ENCODE assay signal across 22 cellular contexts in genomic region chr14:51160871-51161270, GRCh38.
A peak's percentile ranks its signal among the peaks of the same experiment; 100 is the strongest.
DNase-seq lines count a peak whose midpoint lies in the region; ATAC-seq, FAIRE-seq and TF ChIP-seq lines count a peak whose summit lies in the region.
"Had no signal": no experiment of that assay in that cellular context is flagged by ENCODE, and none has a peak within 500 bp of the region (broad histone marks: within the 10 kb centered on the region; RNA-seq: fewer than 3 reads in every experiment).

No MANE protein-coding gene starts in this region.

- CTCF ChIA-PET in H1 (lab: Charles Lee; ENCODE audit: partially characterized antibody), result no interaction called here

- no peaks in the 10 kb centered on the region for H3K79me1 ChIP-seq in H1 (ENCODE audit: low read depth, low read length)

- H3K4me1 ChIP-seq in DOHH2 (ENCODE audit: control insufficient read depth, low read length) (peaks cover 18% of the 10 kb centered on the region), H1 (replicated peaks in 1 of 4; ENCODE audit: control insufficient read depth in 3 of 4, insufficient read depth in 4 of 4, low read length in 3 of 4) (peaks cover 0 to 3% (median 1%) of the 10 kb centered on the region in 4 experiments; a peak in 1 of 7 replicates), smooth muscle cell (ENCODE audit: low read depth) (no peaks in the 10 kb centered on the region)
- H3K4me1 ChIP-seq: A549; BLaER1 treated with 17β-estradiol and CSF1 and Interleukin-3, amounts not matched to agents 10 nM and 100 nM; SJCRH30 had no signal

- H3F3A ChIP-seq in DOHH2 (ENCODE audit: control insufficient read depth, insufficient read depth) (no peaks in the 10 kb centered on the region), smooth muscle cell (ENCODE audit: low read depth) (no peaks in the 10 kb centered on the region)

- no peaks in the 10 kb centered on the region for H3K79me2 ChIP-seq in DOHH2 (ENCODE audit: control insufficient read depth, low read length)
- H3K79me2 ChIP-seq in H1 (ENCODE audit: control insufficient read depth in 1 of 2, insufficient read depth in 2 of 2, low read length in 2 of 2), result no peaks in the 10 kb centered on the region
- no peaks in the 10 kb centered on the region for H3K79me2 ChIP-seq in smooth muscle cell (ENCODE audit: low read depth)

- no peak overlapping the region for H2BK20ac ChIP-seq in H1 (ENCODE audit: low read length)

- TF ChIP-seq POLR2A in GM18526 (IDR thresholded peaks at IDR 0.05; ENCODE audit: extremely low read depth, insufficient read length), result peak; percentile 17
- no peak for TF ChIP-seq POLR2A in H1 (IDR thresholded peaks at IDR 0.05; ENCODE audit: control extremely low read depth in 1 of 2, low read depth in 2 of 2, low read length in 2 of 2)

- no peak overlapping the region; the same call in 1 of the 2 replicates for H2BK12ac ChIP-seq in H1 (ENCODE audit: low read depth, low read length)

- POLR2A ChIA-PET in H1 (lab: Charles Lee; ENCODE audit: partially characterized antibody), result no interaction called here

- H3K4me2 ChIP-seq in DOHH2 (ENCODE audit: low read length) (0 out of 2 replicates have a peak overlapping the region, but pooled peaks have one; percentile 1), H1 (ENCODE audit: insufficient read depth in 1 of 2, low read depth in 2 of 2, low read length in 2 of 2) (no peak overlapping the region), smooth muscle cell (no peak overlapping the region)
- H3K4me2 ChIP-seq: A549; BLaER1 treated with 17β-estradiol and CSF1 and Interleukin-3, amounts not matched to agents 10 nM and 100 nM; KMS-11 had no signal

- no peak overlapping the region for H3K4ac ChIP-seq in H1 (replicated peaks; ENCODE audit: insufficient read length, low read depth, low read length)

- H4K5ac ChIP-seq in H1 (ENCODE audit: insufficient read length, low read depth, low read length), result no peak overlapping the region

- no peak overlapping the region for H2BK15ac ChIP-seq in H1 (ENCODE audit: low read length)

- no peaks in the 10 kb centered on the region for H3K9me2 ChIP-seq in DOHH2 (replicated peaks; ENCODE audit: control insufficient read depth, low read length)

- no peak overlapping the region for H3K23ac ChIP-seq in H1 (ENCODE audit: insufficient read length)

- no peak overlapping the region for H4K91ac ChIP-seq in H1 (replicated peaks; ENCODE audit: insufficient read length, low read length)

- TF ChIP-seq RAD21 in H1 (IDR thresholded peaks at IDR 0.05 in 1 of 2, conservative IDR thresholded peaks at IDR 0.05 in 1 of 2; ENCODE audit: low read depth in 2 of 2, low read length in 2 of 2), result no peak

- DNase-seq in H1 (ENCODE audit: low read depth in 1 of 2, low spot score in 2 of 2), result no peak
- no peak for DNase-seq in smooth muscle cell (lab: John Stamatoyannopoulos, UW; ENCODE audit: unreplicated experiment)
- no peak for DNase-seq in kidney tubule cell (ENCODE audit: low spot score)
- DNase-seq: Calu3; CD8-positive, alpha-beta T cell; GM23248; NCI-H1092 treated with DMSO at 0.1 percent for 48 hours; NCI-H146; NCI-H2029 treated with DMSO at 0.1 percent for 48 hours; NCI-H2171; NCI-H526; SJCRH30 had no signal

- H3K9me3 ChIP-seq in DOHH2 (ENCODE audit: control insufficient read depth, insufficient read depth, low read length) (no peaks in the 10 kb centered on the region), H1 (ENCODE audit: insufficient read depth in 2 of 2, low read depth in 1 of 2, low read length in 1 of 2) (no peaks in the 10 kb centered on the region), smooth muscle cell (replicated peaks; ENCODE audit: low read depth) (no peaks in the 10 kb centered on the region)
- H3K9me3 ChIP-seq: A549, SJCRH30 had no signal

- no peak overlapping the region for H3K27ac ChIP-seq in DOHH2 (ENCODE audit: low read depth, low read length)
- no peak overlapping the region for H3K27ac ChIP-seq in H1 (ENCODE audit: low read depth, low read length)
- H3K27ac ChIP-seq in smooth muscle cell (ENCODE audit: low read depth), result no peak overlapping the region
- H3K27ac ChIP-seq: A549; BLaER1 treated with 17β-estradiol and CSF1 and Interleukin-3, amounts not matched to agents 10 nM and 100 nM; GM23248; KMS-11; SJCRH30 had no signal

- H3K27me3 ChIP-seq in DOHH2 (ENCODE audit: control insufficient read depth, low read length), result no peaks in the 10 kb centered on the region
- no peaks in the 10 kb centered on the region for H3K27me3 ChIP-seq in H1 (replicated peaks in 1 of 4; ENCODE audit: control insufficient read depth in 3 of 4, extremely low read depth in 1 of 4, insufficient read depth in 3 of 4, low read length in 3 of 4)
- no peaks in the 10 kb centered on the region for H3K27me3 ChIP-seq in smooth muscle cell (ENCODE audit: low read depth)
- H3K27me3 ChIP-seq: BLaER1 treated with 17β-estradiol and CSF1 and Interleukin-3, amounts not matched to agents 10 nM and 100 nM; SJCRH30 had no signal

- H2AK5ac ChIP-seq in H1 (ENCODE audit: low read depth, low read length), result no peak overlapping the region

- no peak for FAIRE-seq in H1 (lab: Jason Lieb, UNC)
- FAIRE-seq: A549, HepG2 had no signal

- TF ChIP-seq CTCF in DOHH2 (IDR thresholded peaks at IDR 0.05; ENCODE audit: low read depth, low read length, poor library complexity, severe bottlenecking) (no peak), H1 (IDR thresholded peaks at IDR 0.05; ENCODE audit: control extremely low read depth in 1 of 3, insufficient read depth in 1 of 3, low read depth in 1 of 3, low read length in 3 of 3) (no peak), smooth muscle cell (IDR thresholded peaks at IDR 0.05; ENCODE audit: borderline replicate concordance, insufficient read depth, poor library complexity, severe bottlenecking) (no peak)

- H2AFZ ChIP-seq in H1 (ENCODE audit: low read length) (no peak overlapping the region), smooth muscle cell (ENCODE audit: low read depth) (no peak overlapping the region)
- H2AFZ ChIP-seq: GM23248 had no signal

- H3K4me3 ChIP-seq in DOHH2 (ENCODE audit: low read length), result no peak overlapping the region
- H3K4me3 ChIP-seq in H1 (ENCODE audit: extremely low read depth in 1 of 4, insufficient read depth in 2 of 4, low read depth in 3 of 4, low read length in 4 of 4), result no peak overlapping the region
- no peak overlapping the region for H3K4me3 ChIP-seq in smooth muscle cell
- H3K4me3 ChIP-seq: A549; BLaER1 treated with 17β-estradiol and CSF1 and Interleukin-3, amounts not matched to agents 10 nM and 100 nM; GM23248; SJCRH30 had no signal

- H2BK5ac ChIP-seq in H1 (ENCODE audit: low read depth, low read length), result no peak overlapping the region

- TF ChIP-seq EP300 in H1 (IDR thresholded peaks at IDR 0.05; ENCODE audit: borderline replicate concordance in 1 of 2, low read depth in 2 of 2, low read length in 2 of 2), result no peak

- peak; percentile 44 for ATAC-seq in HG02798 (IDR thresholded peaks at IDR 0.05; ENCODE audit: poor library complexity, unreplicated experiment)
- ATAC-seq in GM18870 (IDR thresholded peaks at IDR 0.05; ENCODE audit: unreplicated experiment), result no peak
- ATAC-seq: A549; CD8-positive, alpha-beta T cell; HCT116; HepG2; Panc1 had no signal

- H2BK120ac ChIP-seq in H1 (replicated peaks; ENCODE audit: low read depth, low read length), result peak overlapping the region; percentile 54

- no peaks in the 10 kb centered on the region for H4K20me1 ChIP-seq in DOHH2 (ENCODE audit: control insufficient read depth, insufficient read depth, low read depth, low read length)
- no peaks in the 10 kb centered on the region for H4K20me1 ChIP-seq in H1 (replicated peaks in 1 of 2; ENCODE audit: control insufficient read depth in 1 of 2, insufficient read depth in 2 of 2, low read length in 2 of 2)
- no peaks in the 10 kb centered on the region for H4K20me1 ChIP-seq in smooth muscle cell (ENCODE audit: low read depth)
- H4K20me1 ChIP-seq: BLaER1 treated with 17β-estradiol and CSF1 and Interleukin-3, amounts not matched to agents 10 nM and 100 nM had no signal

- no peaks in the 10 kb centered on the region for H3K23me2 ChIP-seq in H1 (ENCODE audit: low read depth, low read length)

- H3K36me3 ChIP-seq in DOHH2 (ENCODE audit: control insufficient read depth, low read length) (no peaks in the 10 kb centered on the region), H1 (ENCODE audit: control insufficient read depth in 2 of 4, insufficient read depth in 4 of 4, low read length in 3 of 4) (no peaks in the 10 kb centered on the region), smooth muscle cell (ENCODE audit: low read depth) (no peaks in the 10 kb centered on the region)
- H3K36me3 ChIP-seq: BLaER1 treated with 17β-estradiol and CSF1 and Interleukin-3, amounts not matched to agents 10 nM and 100 nM; SJCRH30 had no signal

- no peak overlapping the region for H3K18ac ChIP-seq in H1 (ENCODE audit: extremely low read depth, low read length)

- no peak overlapping the region for H3K9ac ChIP-seq in H1 (replicated peaks in 1 of 4; ENCODE audit: extremely low read depth in 1 of 4, low read depth in 3 of 4, low read length in 3 of 4)
- no peak overlapping the region for H3K9ac ChIP-seq in smooth muscle cell (ENCODE audit: low read depth)
- H3K9ac ChIP-seq: BLaER1 treated with 17β-estradiol and CSF1 and Interleukin-3, amounts not matched to agents 10 nM and 100 nM; GM23248; KMS-11 had no signal

- no peak overlapping the region for H4K8ac ChIP-seq in H1 (ENCODE audit: extremely low read depth, insufficient read depth, low read length)

- WGBS in H1 (ENCODE audit: extremely low coverage in 1 of 2, insufficient coverage in 1 of 2, insufficient read length in 1 of 2, insufficient replicate concordance in 2 of 2, low coverage in 1 of 2, low lambda C conversion rate in 2 of 2, missing lambda C conversion rate in 1 of 2), 2 experiments, result 63% methylated on average over 2 of the region's 2 CpGs; no CpG with 5 or more reads in 1 of the 2 experiments
- 62% methylated on average over 2 of the region's 2 CpGs for WGBS in smooth muscle cell (ENCODE audit: low lambda C conversion rate)

- no peak overlapping the region for H3K14ac ChIP-seq in H1 (ENCODE audit: insufficient read length)

- H3K56ac ChIP-seq in H1 (replicated peaks; ENCODE audit: insufficient read length, low read depth, low read length), result no peak overlapping the region

TF ChIP-seq in H1, 55 proteins besides CTCF, POLR2A, EP300 and RAD21 (continues in another document):
- TF ChIP-seq RNF2 (IDR thresholded peaks at IDR 0.05; ENCODE audit: borderline replicate concordance, low read depth, low read length, missing control alignments, poor library complexity, severe bottlenecking), result no peak
- TF ChIP-seq POLR2AphosphoS5 (IDR thresholded peaks at IDR 0.05; ENCODE audit: low read depth, low read length), result no peak
- no peak for TF ChIP-seq CTBP2 (IDR thresholded peaks at IDR 0.05; ENCODE audit: borderline replicate concordance, insufficient read depth, insufficient read length, low read length)
- TF ChIP-seq CBX8 (IDR thresholded peaks at IDR 0.05; ENCODE audit: borderline replicate concordance, low read depth, low read length), result no peak
- TF ChIP-seq JUN (IDR thresholded peaks at IDR 0.05; ENCODE audit: low read depth, low read length), result no peak
- no peak for TF ChIP-seq GTF2F1 (IDR thresholded peaks at IDR 0.05; ENCODE audit: borderline replicate concordance, low read depth, low read length)
- TF ChIP-seq SIRT6 (IDR thresholded peaks at IDR 0.05; ENCODE audit: low read length), result no peak
- no peak for TF ChIP-seq GABPA (IDR thresholded peaks at IDR 0.05; ENCODE audit: borderline replicate concordance, insufficient read depth, low read length)
- TF ChIP-seq SRF (IDR thresholded peaks at IDR 0.05; ENCODE audit: low read depth, low read length), result no peak
